Comparison of ENCODE assay signal across 8 cellular contexts in the genomic region with DNA sequence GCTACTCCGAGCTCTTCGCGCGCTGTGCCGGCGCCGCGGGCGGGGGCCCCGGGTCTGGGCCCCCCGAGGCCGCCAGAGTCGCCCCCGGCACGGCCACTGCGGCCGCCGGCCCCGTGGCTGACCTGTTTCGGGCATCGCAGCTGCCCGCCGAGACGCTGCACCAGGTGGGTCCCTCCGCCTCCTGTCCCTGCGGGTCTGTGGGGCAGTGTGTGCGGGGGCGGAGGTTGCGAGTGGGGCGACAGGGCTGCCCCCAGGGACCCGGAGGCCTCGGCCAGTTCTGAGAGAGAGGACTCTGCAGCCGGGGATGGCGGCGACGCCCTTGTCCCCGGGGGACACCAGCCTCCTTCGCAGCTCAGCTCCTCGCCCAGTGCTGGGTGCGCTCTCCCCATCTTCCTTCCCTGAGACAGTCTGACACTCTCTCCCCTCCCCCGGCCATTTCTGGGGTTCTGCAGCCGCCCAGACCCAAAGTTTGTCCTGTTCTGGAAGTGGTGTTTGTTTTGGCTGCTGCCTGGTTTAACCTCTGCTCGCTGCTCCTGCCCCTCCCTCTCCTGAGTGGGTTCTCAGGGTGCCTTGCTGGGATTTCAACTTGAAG. TPM values are rescaled to one million over a fixed set of nuclear protein-coding genes. Genes with fewer than 3 reads are reported as not detected.
DNase-seq lines count a peak whose midpoint lies in the region; ATAC-seq, FAIRE-seq and TF ChIP-seq lines count a peak whose summit lies in the region.

No MANE protein-coding gene starts in this region.

- no peak for TF ChIP-seq POLR2A in K562 (conservative IDR thresholded peaks at IDR 0.05)

- no peaks in the 10 kb centered on the region for H4K20me1 ChIP-seq in GM23338 (replicated peaks; ENCODE audit: insufficient read depth)
- H4K20me1 ChIP-seq in OCI-LY1 (ENCODE audit: insufficient read depth, low read length): no peaks in the 10 kb centered on the region
- 0 out of 2 replicates have a peak, but pooled peaks cover 2% of the 10 kb centered on the region for H4K20me1 ChIP-seq in K562 (replicated peaks; ENCODE audit: control insufficient read depth, insufficient read depth, low read length)

- H3K9me2 ChIP-seq in GM23338 (ENCODE audit: insufficient read depth): no peaks in the 10 kb centered on the region
- H3K9me2 ChIP-seq in OCI-LY1 (ENCODE audit: low read depth, low read length): no peaks in the 10 kb centered on the region

- POLR2A ChIA-PET in K562 (lab: Yijun Ruan, JAX): interaction anchor here (0.7 kb wide), 1 partner anchor 228 kb away, joined by 6 read pairs; the partner anchor contains the start of gene SYAP1

- intact Hi-C loops in K562 (cut with micrococcal nuclease): no loop called here

- peaks cover 5% of the 10 kb centered on the region for H3K27me3 Mint-ChIP-seq in GM23338 (ENCODE audit: insufficient read depth, low read depth, poor library complexity)

- peak overlapping the region; percentile 86 for H3K4me3 Mint-ChIP-seq in GM23338

- no peaks in the 10 kb centered on the region for H3F3A ChIP-seq in GM23338 (replicated peaks; ENCODE audit: low read depth)
- H3F3A ChIP-seq in OCI-LY1 (ENCODE audit: insufficient read depth, low read length): no peaks in the 10 kb centered on the region

- H3K27me3 ChIP-seq in GM23338 (ENCODE audit: insufficient read depth) (peaks cover 17% of the 10 kb centered on the region), OCI-LY1 (ENCODE audit: insufficient read depth, low read length) (no peaks in the 10 kb centered on the region), K562 (ENCODE audit: control insufficient read depth in 2 of 2, insufficient read depth in 2 of 2, low read length in 2 of 2) (peaks cover 10 to 11% of the 10 kb centered on the region in 2 experiments; a peak in 3 of 5 replicates)

- no peaks in the 10 kb centered on the region; the same call in 2 of the 3 replicates for H3K9me3 Mint-ChIP-seq in GM23338

- TF ChIP-seq CTCF in GM23338 (conservative IDR thresholded peaks at IDR 0.05; ENCODE audit: low read depth in 2 of 2): no peak
- no peak for TF ChIP-seq CTCF in OCI-LY1 (IDR thresholded peaks at IDR 0.05; ENCODE audit: low read length)
- TF ChIP-seq CTCF in K562 (IDR thresholded peaks at IDR 0.05 in 2 of 3, conservative IDR thresholded peaks at IDR 0.05 in 1 of 3; ENCODE audit: insufficient read depth in 2 of 3, low read depth in 1 of 3, low read length in 3 of 3): no peak

- in situ Hi-C loops in K562 (cut with MboI): no loop called here

- no peak for DNase-seq in GM23338 (ENCODE audit: low spot score)
- DNase-seq in K562 (ENCODE audit: extremely low read depth in 1 of 4, low spot score in 3 of 4): peak in 2 of 4 experiments; percentile 10 to 11
- peak; percentile 70 for DNase-seq in left lobe of liver (ENCODE audit: low spot score)
- DNase-seq in substantia nigra (lab: John Stamatoyannopoulos, UW): peak in 22 of 49 donors; percentile 0 to 39 (median 8)
- DNase-seq in NK-92 (lab: John Stamatoyannopoulos, UW; ENCODE audit: unreplicated experiment): no peak

- FAIRE-seq in K562 (lab: Jason Lieb, UNC): no peak

- H3K4me2 ChIP-seq in GM23338 (peak overlapping the region; percentile 81), OCI-LY1 (ENCODE audit: low read length) (peak overlapping the region; percentile 70), K562 (ENCODE audit: insufficient read depth, low read length) (peak overlapping the region; percentile 70)

- no TSS peak for BruUV-seq in K562 (replicated peaks; lab: Mats Ljungman, UMichigan)

- no peaks in the 10 kb centered on the region for H3K9me1 ChIP-seq in K562 (ENCODE audit: control insufficient read depth, insufficient read depth, low read length)

- H3K27ac ChIP-seq in GM23338 (ENCODE audit: low read depth): no peak overlapping the region
- no peak overlapping the region for H3K27ac ChIP-seq in OCI-LY1 (ENCODE audit: low read depth, low read length, poor library complexity, severe bottlenecking)
- H3K27ac ChIP-seq in K562 (ENCODE audit: extremely low read depth, low read depth, low read length): no peak overlapping the region
- H3K27ac ChIP-seq in substantia nigra (ENCODE audit: low read depth, low read length, poor library complexity, severe bottlenecking): peak overlapping the region; percentile 35

- H3K79me2 ChIP-seq in GM23338 (replicated peaks; ENCODE audit: insufficient read depth): no peaks in the 10 kb centered on the region
- no peaks in the 10 kb centered on the region for H3K79me2 ChIP-seq in OCI-LY1 (ENCODE audit: insufficient read depth, low read length)
- H3K79me2 ChIP-seq in K562 (ENCODE audit: control insufficient read depth, insufficient read depth, low read length): no peaks in the 10 kb centered on the region

- no peak for TF ChIP-seq EP300 in K562 (IDR thresholded peaks at IDR 0.05; ENCODE audit: low read length)

- CTCF ChIA-PET in K562 (lab: Yijun Ruan, JAX; ENCODE audit: low intra/inter-chr PET ratio): no interaction called here

- no peaks in the 10 kb centered on the region for H3K36me3 Mint-ChIP-seq in GM23338 (ENCODE audit: low read depth)

- peak overlapping the region; percentile 36; the same call in 1 of the 2 replicates for H3K9ac ChIP-seq in OCI-LY1 (ENCODE audit: low read length)
- H3K9ac ChIP-seq in K562 (ENCODE audit: insufficient read depth in 1 of 2, low read depth in 2 of 2, low read length in 2 of 2): peak overlapping the region in 1 of 2 experiments; percentile 83; a peak in 2 of 4 replicates

- no peaks in the 10 kb centered on the region for H3K36me3 ChIP-seq in GM23338 (ENCODE audit: insufficient read depth)
- no peaks in the 10 kb centered on the region for H3K36me3 ChIP-seq in OCI-LY1 (ENCODE audit: insufficient read depth, low read length)
- H3K36me3 ChIP-seq in K562 (ENCODE audit: control insufficient read depth, insufficient read depth, low read length): no peaks in the 10 kb centered on the region

- 0% methylated on average over 7 of the region's 43 CpGs for WGBS in K562 (ENCODE audit: insufficient coverage, low coverage, missing lambda C conversion rate)

- peak overlapping the region; percentile 63 for H3K4me3 ChIP-seq in GM08714 (ENCODE audit: low read length)
- H3K4me3 ChIP-seq in GM23338: peak overlapping the region; percentile 55
- H3K4me3 ChIP-seq in OCI-LY1 (ENCODE audit: low read depth, low read length, poor library complexity, severe bottlenecking): peak overlapping the region; percentile 56
- H3K4me3 ChIP-seq in K562: peak overlapping the region; percentile 43

- H3K4me1 Mint-ChIP-seq in GM23338: peaks cover 4% of the 10 kb centered on the region; the same call in 2 of the 3 replicates

- TF ChIP-seq RAD21 in K562 (CRISPR knock-in tag; conservative IDR thresholded peaks at IDR 0.05 in 1 of 2, IDR thresholded peaks at IDR 0.05 in 1 of 2): no peak

- no peak overlapping the region for H3K27ac Mint-ChIP-seq in GM23338

- H2AFZ ChIP-seq in GM23338 (peak overlapping the region; percentile 69; the same call in 1 of the 2 replicates), OCI-LY1 (ENCODE audit: low read length) (no peak overlapping the region), K562 (ENCODE audit: low read depth, low read length) (peak overlapping the region; percentile 55)

- ATAC-seq in GM23338 (peak; percentile 42), K562 (peak; percentile 23), left lobe of liver (peak; percentile 74), HG03097 (IDR thresholded peaks at IDR 0.05; ENCODE audit: low FRiP score, unreplicated experiment) (no peak)

- H3K9me3 ChIP-seq in OCI-LY1 (ENCODE audit: low read length): no peaks in the 10 kb centered on the region
- H3K9me3 ChIP-seq in K562 (replicated peaks; ENCODE audit: control insufficient read depth, insufficient read depth, low read depth, low read length): no peaks in the 10 kb centered on the region

- no peaks in the 10 kb centered on the region for H3K4me1 ChIP-seq in GM23338 (ENCODE audit: insufficient read depth)
- peaks cover 10% of the 10 kb centered on the region for H3K4me1 ChIP-seq in OCI-LY1 (ENCODE audit: insufficient read depth, low read length, severe bottlenecking)
- H3K4me1 ChIP-seq in K562 (replicated peaks in 1 of 2; ENCODE audit: control insufficient read depth in 2 of 2, insufficient read depth in 2 of 2, low read length in 2 of 2): peaks cover 3 to 12% of the 10 kb centered on the region in 2 experiments; a peak in 3 of 5 replicates

TF ChIP-seq in GM23338, 12 proteins besides CTCF, POLR2A, EP300 and RAD21 (continues in another document):
- TF ChIP-seq POLR2AphosphoS5 (IDR thresholded peaks at IDR 0.05; ENCODE audit: low read depth): no peak
- TF ChIP-seq STAT1 (IDR thresholded peaks at IDR 0.05; ENCODE audit: unreplicated experiment): no peak
- TF ChIP-seq EZH2phosphoT487 (IDR thresholded peaks at IDR 0.05; ENCODE audit: unreplicated experiment): no peak

TF ChIP-seq in K562, 482 proteins besides CTCF, POLR2A, EP300 and RAD21:
- peak; percentile 39 for TF ChIP-seq EGR1 (conservative IDR thresholded peaks at IDR 0.05)
- TF ChIP-seq DDX20 (tag; IDR thresholded peaks at IDR 0.05; ENCODE audit: low read depth): no peak
TF ChIP-seq in K562: peak in this region for 1.

RNA-seq across cellular contexts. Expression of gene REPS2, which starts 0.6 kb away (rescaled TPM):
- total RNA-seq in GM23338 (2014; rRNA removed; shearing (Covaris generic)): 2.6 and 4.4 TPM in 2 replicates
- polyA plus RNA-seq in GM23338 (2016; fragmentation: Nextera tagmentation; extraction: Ambion mirVana) (1.2 and 2.2 TPM in 2 replicates), K562 (2011; rRNA removed) (0.01 TPM in 1 of 2 replicates, not detected in the other), K562 (2014; fragmentation: Illumina TruSeq; extraction: Trizol) (0.01 TPM in 1 of 2 replicates, not detected in the other), K562 (2014; fragmentation: Nextera tagmentation; extraction: Ambion mirVana) (under 1 TPM in 1 of 2 experiments, not detected in 1; 0.01 TPM), K562 (2014; rRNA removed) (0.01 TPM in 1 of 2 replicates, not detected in the other)
- 0.19 and 0.48 TPM in 2 replicates for total RNA-seq in K562 (2011; cell fraction: chromatin; rRNA removed; ENCODE audit: low replicate concordance)
- total RNA-seq in K562 (2011; cell fraction: nucleolus; rRNA removed): under 0.01 TPM in 1 of 2 replicates, not detected in the other
- 0.07 TPM in 1 of 2 replicates, not detected in the other for total RNA-seq in K562 (2011; cell fraction: nucleoplasm; rRNA removed)
- total RNA-seq in K562 (2014; rRNA removed) (not detected in 2 replicates), K562 (2014; rRNA removed; fragmentation: Illumina TruSeq; extraction: Trizol) (0.03 TPM in 1 of 2 replicates, not detected in the other), K562 (2015; rRNA removed; fragmentation: Illumina TruSeq; extraction: Trizol) (0.07 TPM in 1 of 2 replicates, not detected in the other), K562 (2021) (0.07 and 0.18 TPM in 2 replicates), left lobe of liver (19.1 TPM)
- polyA plus RNA-seq in K562 (2011; cell fraction: cytosol; rRNA removed): under 0.01 and 0.03 TPM in 2 replicates
- polyA plus RNA-seq in K562 (2011; cell fraction: nucleus; rRNA removed): 0.07 TPM in 1 of 2 replicates, not detected in the other
- polyA plus RNA-seq in K562 (2012): 0.04 and 0.19 TPM in 2 replicates
- polyA minus RNA-seq in K562 (2011; rRNA and poly(A)+ RNA removed): 0.07 and 0.21 TPM in 2 replicates
- polyA minus RNA-seq in K562 (2011; cell fraction: cytosol; rRNA and poly(A)+ RNA removed): not detected in 2 replicates
- polyA minus RNA-seq in K562 (2011; cell fraction: nucleus; rRNA and poly(A)+ RNA removed): not detected in 2 replicates
